In genomic region chr3:94225176-94225742, GRCh38 we compare ENCODE assay signal across 14 cellular contexts.
DNase-seq lines count a peak whose midpoint lies in the region; ATAC-seq and TF ChIP-seq lines count a peak whose summit lies in the region.
"Had no signal": no experiment of that assay in that cellular context is flagged by ENCODE, and none has a peak within 500 bp of the region (broad histone marks: within the 10 kb centered on the region; RNA-seq: fewer than 3 reads in every experiment).

No MANE protein-coding gene starts in this region.

- H3K9me3 ChIP-seq in adipocyte (ENCODE audit: control insufficient read depth, low read length) (peaks cover 11% of the 10 kb centered on the region), hepatocyte (ENCODE audit: low read depth) (no peaks in the 10 kb centered on the region), skeletal muscle satellite cell (replicated peaks; ENCODE audit: low read length) (no peaks in the 10 kb centered on the region)
- H3K9me3 ChIP-seq: esophagus squamous epithelium, HAP-1, testis had no signal

- no peaks in the 10 kb centered on the region for H3K27me3 ChIP-seq in adipocyte (replicated peaks; ENCODE audit: control insufficient read depth, insufficient read depth, low read length)
- H3K27me3 ChIP-seq in hepatocyte = no peaks in the 10 kb centered on the region
- no peaks in the 10 kb centered on the region for H3K27me3 ChIP-seq in skeletal muscle satellite cell (ENCODE audit: control insufficient read depth, insufficient read depth, low read length)
- H3K27me3 ChIP-seq: esophagus squamous epithelium, testis had no signal

- no peaks in the 10 kb centered on the region for H3K36me3 ChIP-seq in adipocyte (ENCODE audit: control insufficient read depth, insufficient read depth, low read length, severe bottlenecking)
- no peaks in the 10 kb centered on the region for H3K36me3 ChIP-seq in hepatocyte (replicated peaks; ENCODE audit: insufficient read depth, low read depth)
- H3K36me3 ChIP-seq in skeletal muscle satellite cell (ENCODE audit: insufficient read depth, low read length) = no peaks in the 10 kb centered on the region
- H3K36me3 ChIP-seq: esophagus squamous epithelium, HAP-1 had no signal

- no peaks in the 10 kb centered on the region for H3K79me2 ChIP-seq in hepatocyte

- H3K4me3 ChIP-seq in adipocyte (ENCODE audit: low read length) (peak overlapping the region; percentile 66), hepatocyte (no peak overlapping the region), skeletal muscle satellite cell (ENCODE audit: low read length) (peak overlapping the region; percentile 41)
- H3K4me3 ChIP-seq: esophagus squamous epithelium, HAP-1, testis had no signal

- DNase-seq in activated CD4-positive, alpha-beta T cell treated with anti-CD3 and anti-CD28 coated beads for 48 hours = peak; percentile 20
- no peak for DNase-seq in activated CD4-positive, alpha-beta T cell treated with anti-CD3 and anti-CD28 coated beads, Interleukin-2, amount 50 U/mL, for 1 hour
- DNase-seq in adipocyte (ENCODE audit: low read depth) (no peak), hepatocyte (ENCODE audit: low spot score) (no peak), DMS153 (lab: John Stamatoyannopoulos, UW) (no peak), NCI-H524 (lab: John Stamatoyannopoulos, UW) (no peak)
- DNase-seq: activated CD4-positive, alpha-beta T cell treated with anti-CD3 and anti-CD28 coated beads for 4 hours; esophagus squamous epithelium; NCI-H2171; testis had no signal

- WGBS in hepatocyte (ENCODE audit: low lambda C conversion rate, missing lambda C conversion rate) = 57% methylated on average over 3 of the region's 3 CpGs

- ATAC-seq in HG02623 (IDR thresholded peaks at IDR 0.05; ENCODE audit: unreplicated experiment) = no peak
- ATAC-seq: sciatic nerve had no signal

- H2AFZ ChIP-seq in hepatocyte = no peak overlapping the region

- H3K27ac ChIP-seq in hepatocyte = peak overlapping the region; percentile 2
- H3K27ac ChIP-seq: esophagus squamous epithelium, testis had no signal

- H3K9ac ChIP-seq in adipocyte (ENCODE audit: low read length) (peak overlapping the region; percentile 68), skeletal muscle satellite cell (ENCODE audit: low read depth, low read length) (peak overlapping the region; percentile 75)

- TF ChIP-seq CTCF in hepatocyte (IDR thresholded peaks at IDR 0.05; ENCODE audit: poor library complexity) = no peak

- H3K4me2 ChIP-seq in hepatocyte = peak overlapping the region; percentile 20
- H3K4me2 ChIP-seq in skeletal muscle satellite cell (ENCODE audit: low read length) = peak overlapping the region; percentile 68

- peaks cover 29% of the 10 kb centered on the region for H3K4me1 ChIP-seq in adipocyte (ENCODE audit: control insufficient read depth, insufficient read depth, low read length)
- H3K4me1 ChIP-seq in hepatocyte (ENCODE audit: insufficient read depth) = peaks cover 4% of the 10 kb centered on the region
- H3K4me1 ChIP-seq in skeletal muscle satellite cell (ENCODE audit: control insufficient read depth, insufficient read depth, low read length) = peaks cover 19% of the 10 kb centered on the region
- H3K4me1 ChIP-seq: esophagus squamous epithelium, HAP-1, testis had no signal

- H3K9me2 ChIP-seq in hepatocyte (replicated peaks; ENCODE audit: insufficient read depth) = no peaks in the 10 kb centered on the region

- no peaks in the 10 kb centered on the region for H4K20me1 ChIP-seq in hepatocyte (ENCODE audit: insufficient read depth, poor library complexity, severe bottlenecking)
